Comparison of ENCODE assay signal across 8 cellular contexts in genomic region chr6:593139-593906, GRCh38.
DNase-seq lines count a peak whose midpoint lies in the region; ATAC-seq and TF ChIP-seq lines count a peak whose summit lies in the region.

No MANE protein-coding gene starts in this region.

- TF ChIP-seq POLR2A in testis (IDR thresholded peaks at IDR 0.05): no peak

- peaks cover 13% of the 10 kb centered on the region for H3K36me3 ChIP-seq in CD8-positive, alpha-beta T cell (ENCODE audit: insufficient read depth, low read length)
- H3K36me3 ChIP-seq in OCI-LY1 (ENCODE audit: insufficient read depth, low read length) (no peaks in the 10 kb centered on the region), neural progenitor cell (no peaks in the 10 kb centered on the region), testis (ENCODE audit: low read depth, missing control alignments) (no peaks in the 10 kb centered on the region)

- H2AFZ ChIP-seq in OCI-LY1 (ENCODE audit: low read length): no peak overlapping the region
- no peak overlapping the region for H2AFZ ChIP-seq in neural progenitor cell (replicated peaks)

- peak; percentile 31 to 75 (median 59) for DNase-seq in CD8-positive, alpha-beta T cell
- DNase-seq in HL-60 (ENCODE audit: low read depth in 1 of 2, low spot score in 1 of 2) (peak; percentile 4 to 56), neural progenitor cell (ENCODE audit: low spot score) (peak; percentile 76), testis (peak; percentile 78)
- peak; percentile 75 for DNase-seq in activated CD8-positive, alpha-beta memory T cell treated with anti-CD3 and anti-CD28 coated beads, Interleukin-2, amount 50 U/mL, for 48 hours

- no peaks in the 10 kb centered on the region for H3K9me3 ChIP-seq in CD8-positive, alpha-beta T cell (ENCODE audit: low read length)
- H3K9me3 ChIP-seq in OCI-LY1 (ENCODE audit: low read length) (no peaks in the 10 kb centered on the region), neural progenitor cell (ENCODE audit: low read depth) (no peaks in the 10 kb centered on the region), testis (no peaks in the 10 kb centered on the region)

- no peak overlapping the region for H3K4me2 ChIP-seq in OCI-LY1 (ENCODE audit: low read length)
- no peak overlapping the region for H3K4me2 ChIP-seq in neural progenitor cell

- TF ChIP-seq CTCF in CD8-positive, alpha-beta T cell (IDR thresholded peaks at IDR 0.05): peak; percentile 78
- no peak for TF ChIP-seq CTCF in HL-60 (IDR thresholded peaks at IDR 0.05; ENCODE audit: insufficient read depth, low read length)
- TF ChIP-seq CTCF in OCI-LY1 (IDR thresholded peaks at IDR 0.05; ENCODE audit: low read length): peak; percentile 64
- TF ChIP-seq CTCF in neural progenitor cell (IDR thresholded peaks at IDR 0.05): peak; percentile 84
- TF ChIP-seq CTCF in testis (IDR thresholded peaks at IDR 0.05): peak; percentile 69 to 82 (median 71)

- intact Hi-C loops in CD8-positive, alpha-beta T cell (cut with DNase I, micrococcal nuclease): loop anchor here (1.0 to 5.0 kb wide), 9 partner anchors 129 to 843 kb away; no protein-coding TSS in a partner anchor
- intact Hi-C loops in testis (cut with DNase I; ENCODE audit: low total_unique reads): no loop called here

- H3K9ac ChIP-seq in OCI-LY1 (ENCODE audit: low read length) (no peak overlapping the region), neural progenitor cell (no peak overlapping the region)

- H3K9me3 Mint-ChIP-seq in CD8-positive, alpha-beta T cell: no peaks in the 10 kb centered on the region
- no peaks in the 10 kb centered on the region for H3K9me3 Mint-ChIP-seq in neural progenitor cell

- H3K4me3 ChIP-seq in CD8-positive, alpha-beta T cell (ENCODE audit: low read depth, low read length): no peak overlapping the region
- no peak overlapping the region for H3K4me3 ChIP-seq in HL-60 (replicated peaks; ENCODE audit: insufficient read depth, low read length)
- H3K4me3 ChIP-seq in OCI-LY1 (ENCODE audit: low read depth, low read length, poor library complexity, severe bottlenecking): no peak overlapping the region
- no peak overlapping the region for H3K4me3 ChIP-seq in neural progenitor cell
- no peak overlapping the region for H3K4me3 ChIP-seq in testis

- H3K4me1 Mint-ChIP-seq in CD8-positive, alpha-beta T cell (ENCODE audit: low read depth): no peaks in the 10 kb centered on the region
- H3K4me1 Mint-ChIP-seq in neural progenitor cell: peaks cover 9% of the 10 kb centered on the region

- H3K79me2 ChIP-seq in OCI-LY1 (ENCODE audit: insufficient read depth, low read length) (no peaks in the 10 kb centered on the region), neural progenitor cell (ENCODE audit: low read depth) (no peaks in the 10 kb centered on the region)

- H3K4me1 ChIP-seq in CD8-positive, alpha-beta T cell (ENCODE audit: insufficient read depth, low read length): no peaks in the 10 kb centered on the region
- H3K4me1 ChIP-seq in OCI-LY1 (ENCODE audit: insufficient read depth, low read length, severe bottlenecking): no peaks in the 10 kb centered on the region
- H3K4me1 ChIP-seq in neural progenitor cell: peaks cover 11% of the 10 kb centered on the region
- H3K4me1 ChIP-seq in testis: peaks cover 6% of the 10 kb centered on the region

- no peaks in the 10 kb centered on the region for H3K9me2 ChIP-seq in OCI-LY1 (ENCODE audit: low read depth, low read length)

- peak overlapping the region; percentile 6 for H3K27ac Mint-ChIP-seq in CD8-positive, alpha-beta T cell
- no peak overlapping the region for H3K27ac Mint-ChIP-seq in neural progenitor cell

- no peaks in the 10 kb centered on the region for H3K27me3 ChIP-seq in CD8-positive, alpha-beta T cell (ENCODE audit: insufficient read depth, low read length)
- H3K27me3 ChIP-seq in HL-60 (ENCODE audit: insufficient read depth, poor library complexity, severe bottlenecking): no peaks in the 10 kb centered on the region
- H3K27me3 ChIP-seq in OCI-LY1 (ENCODE audit: insufficient read depth, low read length): no peaks in the 10 kb centered on the region
- H3K27me3 ChIP-seq in neural progenitor cell: no peaks in the 10 kb centered on the region
- H3K27me3 ChIP-seq in testis: no peaks in the 10 kb centered on the region

- H3F3A ChIP-seq in OCI-LY1 (ENCODE audit: insufficient read depth, low read length): no peaks in the 10 kb centered on the region
- H3F3A ChIP-seq in neural progenitor cell (ENCODE audit: low read depth): peaks cover 12% of the 10 kb centered on the region

- CTCF ChIA-PET in CD8-positive, alpha-beta T cell (lab: Charles Lee): interaction anchor here (0.7 to 7.0 kb wide), 35 partner anchors 9 to 843 kb away, joined by 3 to 77 read pairs (median 4); no protein-coding TSS in a partner anchor

- ATAC-seq in CD8-positive, alpha-beta T cell: peak; percentile 61
- ATAC-seq in esophagus mucosa: peak; percentile 65
- ATAC-seq in GM21528 (IDR thresholded peaks at IDR 0.05; ENCODE audit: low FRiP score, unreplicated experiment): no peak

- no peaks in the 10 kb centered on the region for H3K27me3 Mint-ChIP-seq in CD8-positive, alpha-beta T cell (ENCODE audit: low read depth)
- H3K27me3 Mint-ChIP-seq in neural progenitor cell (ENCODE audit: insufficient read depth, low read depth): peaks cover 2% of the 10 kb centered on the region

- H4K20me1 ChIP-seq in OCI-LY1 (ENCODE audit: insufficient read depth, low read length): no peaks in the 10 kb centered on the region
- H4K20me1 ChIP-seq in neural progenitor cell (ENCODE audit: low read depth): peaks cover 11% of the 10 kb centered on the region

- 29 to 39% methylated on average over 5 of the region's 5 CpGs for WGBS in testis, 2 donors

- POLR2A ChIA-PET in CD8-positive, alpha-beta T cell (lab: Charles Lee): interaction anchor here (0.6 to 1.2 kb wide), 4 partner anchors 34 to 801 kb away, joined by 3 read pairs; no protein-coding TSS in a partner anchor

- H3K36me3 Mint-ChIP-seq in CD8-positive, alpha-beta T cell: peaks cover 71% of the 10 kb centered on the region
- peaks cover 17% of the 10 kb centered on the region for H3K36me3 Mint-ChIP-seq in neural progenitor cell

- no peak overlapping the region for H3K27ac ChIP-seq in CD8-positive, alpha-beta T cell (ENCODE audit: low read depth, low read length)
- H3K27ac ChIP-seq in HL-60 (replicated peaks) (no peak overlapping the region), OCI-LY1 (ENCODE audit: low read depth, low read length, poor library complexity, severe bottlenecking) (no peak overlapping the region), neural progenitor cell (no peak overlapping the region), testis (peak overlapping the region; percentile 25 to 71)

- no peak overlapping the region for H3K4me3 Mint-ChIP-seq in CD8-positive, alpha-beta T cell
- H3K4me3 Mint-ChIP-seq in neural progenitor cell: no peak overlapping the region

Comparison
In these comparisons a context has a peak if more than half of its experiments do, and no peak if none do; other contexts are left out.
1. H3K27ac ChIP-seq: peak in testis (2 of 2); none in CD8-positive, alpha-beta T cell (single experiment), HL-60 (single experiment), OCI-LY1 (single experiment) and neural progenitor cell (single experiment).
2. Peak in every context shown above with its lines, with median percentiles within 50 percentile points of each other: DNase-seq.